8 cellular contexts compared by ENCODE assay signal in genomic region chr12:41663487-41664258, GRCh38.
DNase-seq lines count a peak whose midpoint lies in the region; ATAC-seq and TF ChIP-seq lines count a peak whose summit lies in the region.

No MANE protein-coding gene starts in this region.

- ATAC-seq in left lobe of liver = peak; percentile 48
- no peak for ATAC-seq in GM18858 (IDR thresholded peaks at IDR 0.05; ENCODE audit: unreplicated experiment)
- ATAC-seq in GM19351 (IDR thresholded peaks at IDR 0.05; ENCODE audit: unreplicated experiment) = no peak
- no peak for ATAC-seq in HG02610 (IDR thresholded peaks at IDR 0.05; ENCODE audit: unreplicated experiment)
- ATAC-seq in HG03108 (IDR thresholded peaks at IDR 0.05; ENCODE audit: unreplicated experiment) = no peak

- DNase-seq in AG09319 (ENCODE audit: extremely low read depth, low read depth) = no peak
- peak; percentile 26 for DNase-seq in KBM-7
- peak; percentile 17 for DNase-seq in amniotic epithelial cell (ENCODE audit: low read depth)
- no peak for DNase-seq in left lobe of liver (ENCODE audit: low spot score)

- peak; percentile 13 for TF ChIP-seq CTCF in AG09319 (IDR thresholded peaks at IDR 0.05; ENCODE audit: low read depth, low read length)

- in situ Hi-C loops in KBM-7 (cut with MboI; ENCODE audit: low pct_unique_long_range_greater_than_20kb, low sequenced_read_pairs) = no loop called here

Comparison
In these comparisons a context has a peak if more than half of its experiments do, and no peak if none do; other contexts are left out.
1. DNase-seq: peak in KBM-7 (single experiment) and amniotic epithelial cell (single experiment); none in AG09319 (single experiment) and left lobe of liver (single experiment).